Comparison of ENCODE assay signal across 1 cellular context in the genomic region with DNA sequence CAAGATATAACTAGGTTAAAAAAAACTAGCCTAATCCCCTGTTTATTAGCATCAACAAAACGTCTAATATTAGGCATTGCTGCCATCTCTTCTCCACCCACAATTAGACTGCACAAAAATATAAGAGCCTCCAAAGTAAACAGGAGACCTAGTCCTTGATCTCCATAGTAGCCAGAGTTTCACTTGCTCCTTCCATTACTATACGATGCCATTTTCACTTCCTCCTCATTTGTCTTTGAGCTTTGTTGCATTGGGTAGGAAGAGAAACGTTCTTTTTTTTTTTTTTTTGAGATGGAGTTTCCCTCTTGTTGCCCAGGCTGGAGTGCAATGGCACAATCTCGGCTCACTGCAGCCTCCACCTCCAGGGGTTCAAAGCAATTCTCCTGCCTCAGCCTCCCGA.
TF ChIP-seq lines count a peak whose summit lies in the region.

No MANE protein-coding gene starts in this region.

TF ChIP-seq in GM12878, 131 proteins besides CTCF, POLR2A, EP300 and RAD21 (continued from another document and continues in another):
- TF ChIP-seq PRDM15 (CRISPR knock-in tag; IDR thresholded peaks at IDR 0.05): no peak
- no peak for TF ChIP-seq KLF5 (IDR thresholded peaks at IDR 0.05; ENCODE audit: partially characterized antibody)
- no peak for TF ChIP-seq KAT2A (conservative IDR thresholded peaks at IDR 0.05; ENCODE audit: control insufficient read depth, low read depth, low read length)
- TF ChIP-seq, protein P1, sequence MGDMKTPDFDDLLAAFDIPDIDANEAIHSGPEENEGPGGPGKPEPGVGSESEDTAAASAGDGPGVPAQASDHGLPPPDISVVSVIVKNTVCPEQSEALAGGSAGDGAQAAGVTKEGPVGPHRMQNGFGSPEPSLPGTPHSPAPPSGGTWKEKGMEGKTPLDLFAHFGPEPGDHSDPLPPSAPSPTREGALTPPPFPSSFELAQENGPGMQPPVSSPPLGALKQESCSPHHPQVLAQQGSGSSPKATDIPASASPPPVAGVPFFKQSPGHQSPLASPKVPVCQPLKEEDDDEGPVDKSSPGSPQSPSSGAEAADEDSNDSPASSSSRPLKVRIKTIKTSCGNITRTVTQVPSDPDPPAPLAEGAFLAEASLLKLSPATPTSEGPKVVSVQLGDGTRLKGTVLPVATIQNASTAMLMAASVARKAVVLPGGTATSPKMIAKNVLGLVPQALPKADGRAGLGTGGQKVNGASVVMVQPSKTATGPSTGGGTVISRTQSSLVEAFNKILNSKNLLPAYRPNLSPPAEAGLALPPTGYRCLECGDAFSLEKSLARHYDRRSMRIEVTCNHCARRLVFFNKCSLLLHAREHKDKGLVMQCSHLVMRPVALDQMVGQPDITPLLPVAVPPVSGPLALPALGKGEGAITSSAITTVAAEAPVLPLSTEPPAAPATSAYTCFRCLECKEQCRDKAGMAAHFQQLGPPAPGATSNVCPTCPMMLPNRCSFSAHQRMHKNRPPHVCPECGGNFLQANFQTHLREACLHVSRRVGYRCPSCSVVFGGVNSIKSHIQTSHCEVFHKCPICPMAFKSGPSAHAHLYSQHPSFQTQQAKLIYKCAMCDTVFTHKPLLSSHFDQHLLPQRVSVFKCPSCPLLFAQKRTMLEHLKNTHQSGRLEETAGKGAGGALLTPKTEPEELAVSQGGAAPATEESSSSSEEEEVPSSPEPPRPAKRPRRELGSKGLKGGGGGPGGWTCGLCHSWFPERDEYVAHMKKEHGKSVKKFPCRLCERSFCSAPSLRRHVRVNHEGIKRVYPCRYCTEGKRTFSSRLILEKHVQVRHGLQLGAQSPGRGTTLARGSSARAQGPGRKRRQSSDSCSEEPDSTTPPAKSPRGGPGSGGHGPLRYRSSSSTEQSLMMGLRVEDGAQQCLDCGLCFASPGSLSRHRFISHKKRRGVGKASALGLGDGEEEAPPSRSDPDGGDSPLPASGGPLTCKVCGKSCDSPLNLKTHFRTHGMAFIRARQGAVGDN (IDR thresholded peaks at IDR 0.05): no peak
- no peak for TF ChIP-seq ZNF24 (IDR thresholded peaks at IDR 0.05)
- no peak for TF ChIP-seq BHLHE40 (IDR thresholded peaks at IDR 0.05; ENCODE audit: borderline replicate concordance in 1 of 2, low read depth in 2 of 2, low read length in 1 of 2)
- no peak for TF ChIP-seq TCF12 (IDR thresholded peaks at IDR 0.05; ENCODE audit: low read depth, low read length)
- peak; percentile 69 for TF ChIP-seq ZNF384 (IDR thresholded peaks at IDR 0.05; ENCODE audit: borderline replicate concordance, low read depth, low read length)
- no peak for TF ChIP-seq YBX1 (IDR thresholded peaks at IDR 0.05)
- TF ChIP-seq NBN (IDR thresholded peaks at IDR 0.05): peak; percentile 66; the same call in 1 of the 2 replicates
- TF ChIP-seq STAT1 (conservative IDR thresholded peaks at IDR 0.05): no peak
- TF ChIP-seq, protein P2, sequence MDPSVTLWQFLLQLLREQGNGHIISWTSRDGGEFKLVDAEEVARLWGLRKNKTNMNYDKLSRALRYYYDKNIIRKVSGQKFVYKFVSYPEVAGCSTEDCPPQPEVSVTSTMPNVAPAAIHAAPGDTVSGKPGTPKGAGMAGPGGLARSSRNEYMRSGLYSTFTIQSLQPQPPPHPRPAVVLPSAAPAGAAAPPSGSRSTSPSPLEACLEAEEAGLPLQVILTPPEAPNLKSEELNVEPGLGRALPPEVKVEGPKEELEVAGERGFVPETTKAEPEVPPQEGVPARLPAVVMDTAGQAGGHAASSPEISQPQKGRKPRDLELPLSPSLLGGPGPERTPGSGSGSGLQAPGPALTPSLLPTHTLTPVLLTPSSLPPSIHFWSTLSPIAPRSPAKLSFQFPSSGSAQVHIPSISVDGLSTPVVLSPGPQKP (IDR thresholded peaks at IDR 0.05; ENCODE audit: low read depth, low read length): no peak
- TF ChIP-seq CHD2 (IDR thresholded peaks at IDR 0.05; ENCODE audit: borderline replicate concordance, low read depth, low read length): no peak
- no peak for TF ChIP-seq HCFC1 (IDR thresholded peaks at IDR 0.05; ENCODE audit: low read length)
- TF ChIP-seq EED (IDR thresholded peaks at IDR 0.05; ENCODE audit: low read depth): peak; percentile 36; the same call in 1 of the 2 replicates
- TF ChIP-seq, protein P3, sequence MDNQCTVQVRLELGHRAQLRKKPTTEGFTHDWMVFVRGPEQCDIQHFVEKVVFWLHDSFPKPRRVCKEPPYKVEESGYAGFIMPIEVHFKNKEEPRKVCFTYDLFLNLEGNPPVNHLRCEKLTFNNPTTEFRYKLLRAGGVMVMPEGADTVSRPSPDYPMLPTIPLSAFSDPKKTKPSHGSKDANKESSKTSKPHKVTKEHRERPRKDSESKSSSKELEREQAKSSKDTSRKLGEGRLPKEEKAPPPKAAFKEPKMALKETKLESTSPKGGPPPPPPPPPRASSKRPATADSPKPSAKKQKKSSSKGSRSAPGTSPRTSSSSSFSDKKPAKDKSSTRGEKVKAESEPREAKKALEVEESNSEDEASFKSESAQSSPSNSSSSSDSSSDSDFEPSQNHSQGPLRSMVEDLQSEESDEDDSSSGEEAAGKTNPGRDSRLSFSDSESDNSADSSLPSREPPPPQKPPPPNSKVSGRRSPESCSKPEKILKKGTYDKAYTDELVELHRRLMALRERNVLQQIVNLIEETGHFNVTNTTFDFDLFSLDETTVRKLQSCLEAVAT (IDR thresholded peaks at IDR 0.05): no peak
- TF ChIP-seq ZNF274 (IDR thresholded peaks at IDR 0.05; ENCODE audit: insufficient read depth, insufficient read length): no peak
- TF ChIP-seq KDM1A (IDR thresholded peaks at IDR 0.05; ENCODE audit: borderline replicate concordance): no peak
- 0 out of 2 replicates have a peak, but pooled peaks have one; percentile 33 for TF ChIP-seq ZNF217 (IDR thresholded peaks at IDR 0.05)
- TF ChIP-seq HDAC6 (IDR thresholded peaks at IDR 0.05; ENCODE audit: unreplicated experiment): no peak
- TF ChIP-seq, protein P4, sequence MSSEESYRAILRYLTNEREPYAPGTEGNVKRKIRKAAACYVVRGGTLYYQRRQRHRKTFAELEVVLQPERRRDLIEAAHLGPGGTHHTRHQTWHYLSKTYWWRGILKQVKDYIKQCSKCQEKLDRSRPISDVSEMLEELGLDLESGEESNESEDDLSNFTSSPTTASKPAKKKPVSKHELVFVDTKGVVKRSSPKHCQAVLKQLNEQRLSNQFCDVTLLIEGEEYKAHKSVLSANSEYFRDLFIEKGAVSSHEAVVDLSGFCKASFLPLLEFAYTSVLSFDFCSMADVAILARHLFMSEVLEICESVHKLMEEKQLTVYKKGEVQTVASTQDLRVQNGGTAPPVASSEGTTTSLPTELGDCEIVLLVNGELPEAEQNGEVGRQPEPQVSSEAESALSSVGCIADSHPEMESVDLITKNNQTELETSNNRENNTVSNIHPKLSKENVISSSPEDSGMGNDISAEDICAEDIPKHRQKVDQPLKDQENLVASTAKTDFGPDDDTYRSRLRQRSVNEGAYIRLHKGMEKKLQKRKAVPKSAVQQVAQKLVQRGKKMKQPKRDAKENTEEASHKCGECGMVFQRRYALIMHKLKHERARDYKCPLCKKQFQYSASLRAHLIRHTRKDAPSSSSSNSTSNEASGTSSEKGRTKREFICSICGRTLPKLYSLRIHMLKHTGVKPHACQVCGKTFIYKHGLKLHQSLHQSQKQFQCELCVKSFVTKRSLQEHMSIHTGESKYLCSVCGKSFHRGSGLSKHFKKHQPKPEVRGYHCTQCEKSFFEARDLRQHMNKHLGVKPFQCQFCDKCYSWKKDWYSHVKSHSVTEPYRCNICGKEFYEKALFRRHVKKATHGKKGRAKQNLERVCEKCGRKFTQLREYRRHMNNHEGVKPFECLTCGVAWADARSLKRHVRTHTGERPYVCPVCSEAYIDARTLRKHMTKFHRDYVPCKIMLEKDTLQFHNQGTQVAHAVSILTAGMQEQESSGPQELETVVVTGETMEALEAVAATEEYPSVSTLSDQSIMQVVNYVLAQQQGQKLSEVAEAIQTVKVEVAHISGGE (CRISPR knock-in tag; IDR thresholded peaks at IDR 0.05): no peak
- no peak for TF ChIP-seq RUNX3 (IDR thresholded peaks at IDR 0.05; ENCODE audit: low read length)
- TF ChIP-seq FOXM1 (IDR thresholded peaks at IDR 0.05; ENCODE audit: low read depth, low read length): no peak
- TF ChIP-seq EGR1 (IDR thresholded peaks at IDR 0.05; ENCODE audit: borderline replicate concordance in 1 of 2, low read depth in 2 of 2, low read length in 2 of 2): no peak
- no peak for TF ChIP-seq NR2C1 (IDR thresholded peaks at IDR 0.05)
- no peak for TF ChIP-seq CBX5 (IDR thresholded peaks at IDR 0.05; ENCODE audit: low read depth)
- no peak for TF ChIP-seq NRF1 (conservative IDR thresholded peaks at IDR 0.05; ENCODE audit: low read depth, low read length)
- no peak for TF ChIP-seq NR2F1 (conservative IDR thresholded peaks at IDR 0.05)
- TF ChIP-seq, protein P5, sequence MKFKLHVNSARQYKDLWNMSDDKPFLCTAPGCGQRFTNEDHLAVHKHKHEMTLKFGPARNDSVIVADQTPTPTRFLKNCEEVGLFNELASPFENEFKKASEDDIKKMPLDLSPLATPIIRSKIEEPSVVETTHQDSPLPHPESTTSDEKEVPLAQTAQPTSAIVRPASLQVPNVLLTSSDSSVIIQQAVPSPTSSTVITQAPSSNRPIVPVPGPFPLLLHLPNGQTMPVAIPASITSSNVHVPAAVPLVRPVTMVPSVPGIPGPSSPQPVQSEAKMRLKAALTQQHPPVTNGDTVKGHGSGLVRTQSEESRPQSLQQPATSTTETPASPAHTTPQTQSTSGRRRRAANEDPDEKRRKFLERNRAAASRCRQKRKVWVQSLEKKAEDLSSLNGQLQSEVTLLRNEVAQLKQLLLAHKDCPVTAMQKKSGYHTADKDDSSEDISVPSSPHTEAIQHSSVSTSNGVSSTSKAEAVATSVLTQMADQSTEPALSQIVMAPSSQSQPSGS (IDR thresholded peaks at IDR 0.05; ENCODE audit: low read length): no peak
- peak in 1 of 2 experiments; percentile 44; a peak in 1 of 4 replicates for TF ChIP-seq ETV6 (conservative IDR thresholded peaks at IDR 0.05 in 1 of 2, IDR thresholded peaks at IDR 0.05 in 1 of 2; ENCODE audit: borderline replicate concordance in 1 of 2, low read depth in 1 of 2)
- no peak for TF ChIP-seq ZZZ3 (IDR thresholded peaks at IDR 0.05; ENCODE audit: control insufficient read depth, insufficient read length, low read depth)
- TF ChIP-seq ATF7 (IDR thresholded peaks at IDR 0.05; ENCODE audit: low read depth): peak; percentile 32; the same call in 1 of the 2 replicates
- TF ChIP-seq ZNF207 (IDR thresholded peaks at IDR 0.05; ENCODE audit: borderline replicate concordance): peak; percentile 20; the same call in 1 of the 2 replicates
- TF ChIP-seq PML (IDR thresholded peaks at IDR 0.05; ENCODE audit: low read length): no peak
- no peak for TF ChIP-seq CBFB (IDR thresholded peaks at IDR 0.05; ENCODE audit: low read depth)
- TF ChIP-seq USF1 (IDR thresholded peaks at IDR 0.05; ENCODE audit: borderline replicate concordance, extremely low read length, insufficient read depth, low read depth, low read length): no peak
- TF ChIP-seq RBBP5 (conservative IDR thresholded peaks at IDR 0.05): no peak
- no peak for TF ChIP-seq SUPT20H (IDR thresholded peaks at IDR 0.05; ENCODE audit: borderline replicate concordance, control insufficient read depth, low read depth, low read length)
- no peak for TF ChIP-seq NFXL1 (IDR thresholded peaks at IDR 0.05; ENCODE audit: borderline replicate concordance)
- TF ChIP-seq MYB (IDR thresholded peaks at IDR 0.05; ENCODE audit: borderline replicate concordance, low read depth, low read length): no peak
- no peak for TF ChIP-seq STAT3 (IDR thresholded peaks at IDR 0.05; ENCODE audit: low read depth, low read length)
- no peak for TF ChIP-seq MTA3 (IDR thresholded peaks at IDR 0.05; ENCODE audit: borderline replicate concordance, low read length)
- no peak for TF ChIP-seq CREM (IDR thresholded peaks at IDR 0.05; ENCODE audit: low read depth)
- TF ChIP-seq, protein P6, sequence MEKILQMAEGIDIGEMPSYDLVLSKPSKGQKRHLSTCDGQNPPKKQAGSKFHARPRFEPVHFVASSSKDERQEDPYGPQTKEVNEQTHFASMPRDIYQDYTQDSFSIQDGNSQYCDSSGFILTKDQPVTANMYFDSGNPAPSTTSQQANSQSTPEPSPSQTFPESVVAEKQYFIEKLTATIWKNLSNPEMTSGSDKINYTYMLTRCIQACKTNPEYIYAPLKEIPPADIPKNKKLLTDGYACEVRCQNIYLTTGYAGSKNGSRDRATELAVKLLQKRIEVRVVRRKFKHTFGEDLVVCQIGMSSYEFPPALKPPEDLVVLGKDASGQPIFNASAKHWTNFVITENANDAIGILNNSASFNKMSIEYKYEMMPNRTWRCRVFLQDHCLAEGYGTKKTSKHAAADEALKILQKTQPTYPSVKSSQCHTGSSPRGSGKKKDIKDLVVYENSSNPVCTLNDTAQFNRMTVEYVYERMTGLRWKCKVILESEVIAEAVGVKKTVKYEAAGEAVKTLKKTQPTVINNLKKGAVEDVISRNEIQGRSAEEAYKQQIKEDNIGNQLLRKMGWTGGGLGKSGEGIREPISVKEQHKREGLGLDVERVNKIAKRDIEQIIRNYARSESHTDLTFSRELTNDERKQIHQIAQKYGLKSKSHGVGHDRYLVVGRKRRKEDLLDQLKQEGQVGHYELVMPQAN (conservative IDR thresholded peaks at IDR 0.05): no peak
- no peak for TF ChIP-seq ZBED1 (IDR thresholded peaks at IDR 0.05; ENCODE audit: borderline replicate concordance)
